In genomic region chr20:15945301-15945700, GRCh38 we compare ENCODE assay signal across 18 cellular contexts.
DNase-seq lines count a peak whose midpoint lies in the region; TF ChIP-seq lines count a peak whose summit lies in the region.
"Had no signal": no experiment of that assay in that cellular context is flagged by ENCODE, and none has a peak within 500 bp of the region (broad histone marks: within the 10 kb centered on the region; RNA-seq: fewer than 3 reads in every experiment).

No MANE protein-coding gene starts in this region.

- POLR2A ChIA-PET in MCF 10A (lab: Yijun Ruan, JAX): interaction anchor here (0.5 to 1.2 kb wide), 4 partner anchors 11 to 527 kb away, joined by 3 to 4 read pairs (median 4); no protein-coding TSS in a partner anchor

- TF ChIP-seq POLR2A in breast epithelium (IDR thresholded peaks at IDR 0.05) (no peak), lower leg skin (IDR thresholded peaks at IDR 0.05) (no peak)

- no peak overlapping the region for H3K4me3 Mint-ChIP-seq in MCF 10A (ENCODE audit: unreplicated experiment)
- H3K4me3 Mint-ChIP-seq: CD14-positive monocyte, IgD-negative memory B cell had no signal

- CTCF ChIA-PET in MCF 10A (lab: Yijun Ruan, JAX): interaction anchor here (0.6 kb wide), 1 partner anchor 619 kb away, joined by 3 read pairs; no protein-coding TSS in a partner anchor

- no peaks in the 10 kb centered on the region for H3K4me1 ChIP-seq in breast epithelium

- peaks cover 28% of the 10 kb centered on the region for H3K4me1 Mint-ChIP-seq in MCF 10A (ENCODE audit: insufficient read depth, unreplicated experiment)
- H3K4me1 Mint-ChIP-seq: IgD-negative memory B cell had no signal

- no TSS peak for BruUV-seq in MCF 10A (replicated peaks; lab: Mats Ljungman, UMichigan)

- H3K27ac ChIP-seq in breast epithelium: no peak overlapping the region
- H3K27ac ChIP-seq in SK-N-MC: no peak overlapping the region

- no peaks in the 10 kb centered on the region for H3K9me3 Mint-ChIP-seq in MCF 10A (ENCODE audit: unreplicated experiment)

- H3K27me3 ChIP-seq in breast epithelium: no peaks in the 10 kb centered on the region

- H3K4me3 ChIP-seq in breast epithelium (no peak overlapping the region), SK-N-MC (no peak overlapping the region), fibroblast of mammary gland (ENCODE audit: control insufficient read depth, low read depth, low read length) (no peak overlapping the region), lower leg skin (ENCODE audit: low read depth, poor library complexity, severe bottlenecking) (no peak overlapping the region)

- H3K27ac Mint-ChIP-seq in MCF 10A (ENCODE audit: low read depth, unreplicated experiment): no peak overlapping the region
- H3K27ac Mint-ChIP-seq: CD14-positive monocyte had no signal

- H3K9ac ChIP-seq in SK-N-MC (ENCODE audit: insufficient read length): no peak overlapping the region

- no peaks in the 10 kb centered on the region for H3K27me3 Mint-ChIP-seq in MCF 10A (ENCODE audit: insufficient read depth, unreplicated experiment)
- H3K27me3 Mint-ChIP-seq: IgD-negative memory B cell had no signal

- DNase-seq in MCF 10A (ENCODE audit: unreplicated experiment) (peak; percentile 68), breast epithelium (ENCODE audit: low spot score in 2 of 2) (no peak), SK-N-MC (ENCODE audit: low read depth, low spot score) (peak; percentile 37), fibroblast of mammary gland (ENCODE audit: low read depth) (peak; percentile 20), lower leg skin (ENCODE audit: low spot score in 2 of 2) (no peak), SHP77 treated with DMSO at 0.1 percent for 48 hours (lab: John Stamatoyannopoulos, UW) (no peak), retina (no peak)
- DNase-seq: DMS79, NCI-H1092 treated with DMSO at 0.1 percent for 48 hours, NCI-H1436 treated with DMSO at 0.1 percent for 48 hours, NCI-H2029, NCI-H226, NCI-H524, NCI-H82, PC-3, SHP77 had no signal

- TF ChIP-seq CTCF in MCF 10A (IDR thresholded peaks at IDR 0.05; ENCODE audit: unreplicated experiment): no peak
- TF ChIP-seq CTCF in breast epithelium (IDR thresholded peaks at IDR 0.05): no peak
- TF ChIP-seq CTCF in fibroblast of mammary gland (conservative IDR thresholded peaks at IDR 0.05; ENCODE audit: control insufficient read depth, insufficient read depth, low read depth, low read length): no peak
- no peak for TF ChIP-seq CTCF in lower leg skin (IDR thresholded peaks at IDR 0.05)

- no peaks in the 10 kb centered on the region for H3K36me3 Mint-ChIP-seq in MCF 10A (ENCODE audit: insufficient read depth, unreplicated experiment)
- H3K36me3 Mint-ChIP-seq: CD14-positive monocyte had no signal

- no peaks in the 10 kb centered on the region for H3K9me3 ChIP-seq in breast epithelium
- no peaks in the 10 kb centered on the region for H3K9me3 ChIP-seq in SK-N-MC (ENCODE audit: low read depth, low read length)

- intact Hi-C loops in MCF 10A (cut with micrococcal nuclease): no loop called here
- intact Hi-C loops in breast epithelium (cut with DNase I; ENCODE audit: low total_unique reads): no loop called here
- intact Hi-C loops in lower leg skin (cut with DNase I; ENCODE audit: low total_unique reads): no loop called here

- H3K36me3 ChIP-seq in breast epithelium (no peaks in the 10 kb centered on the region), SK-N-MC (ENCODE audit: insufficient read depth, low read length) (no peaks in the 10 kb centered on the region)

Comparison
In these comparisons a context has a peak if more than half of its experiments do, and no peak if none do; other contexts are left out.
1. DNase-seq: peak in MCF 10A (single experiment), SK-N-MC (single experiment) and fibroblast of mammary gland (single experiment); none in breast epithelium (0 of 2), lower leg skin (0 of 2), SHP77 treated with DMSO at 0.1 percent for 48 hours (single experiment) and retina (single experiment).